ENCODE assay signal across 10 cellular contexts in genomic region chr19:14784730-14785101, GRCh38. TPM values are rescaled to one million over a fixed set of nuclear protein-coding genes. Genes with fewer than 3 reads are reported as not detected.
DNase-seq lines count a peak whose midpoint lies in the region; ATAC-seq and TF ChIP-seq lines count a peak whose summit lies in the region.
"Not testable (repeated sequence)": the region's sequence is repeated elsewhere in the genome, so short reads cannot be mapped to it uniquely, and the experiment has no call there.
"Had no signal": no experiment of that assay in that cellular context is flagged by ENCODE, and none has a peak within 500 bp of the region (broad histone marks: within the 10 kb centered on the region; RNA-seq: fewer than 3 reads in every experiment).

No MANE protein-coding gene starts in this region.

- intact Hi-C loops in adrenal gland (cut with DNase I) = loop anchor here in 1 of 2 donors (5.0 kb wide), 1 partner anchor 103 kb away; the partner anchor contains the start of gene OR7A17

- not testable (repeated sequence) for H4K20me1 ChIP-seq in BLaER1

- H3K9ac ChIP-seq in BLaER1 = peak overlapping the region; percentile 38; the same call in 1 of the 2 replicates

- H3K4me1 Mint-ChIP-seq in T-helper 17 cell = peaks cover 15% of the 10 kb centered on the region

- peak overlapping the region; percentile 55 for H3K27ac ChIP-seq in BLaER1
- H3K27ac ChIP-seq in adrenal gland = peak overlapping the region in 4 of 5 donors; percentile 11 to 70 (median 30)

- H3K27me3 ChIP-seq in BLaER1, adrenal gland: not testable (repeated sequence)

- peak; percentile 67 for DNase-seq in KG1 (lab: John Stamatoyannopoulos, UW)
- DNase-seq in T-helper 17 cell = not testable (repeated sequence)
- DNase-seq in adrenal gland = peak; percentile 41 to 83 (median 75)
- DNase-seq in globus pallidus (ENCODE audit: low spot score) = peak; percentile 47
- peak; percentile 47 for DNase-seq in midbrain (lab: John Stamatoyannopoulos, UW)
- peak; percentile 26 to 47 for DNase-seq in stimulated activated CD8-positive, alpha-beta memory T cell treated with anti-CD3 and anti-CD28 coated beads, Interleukin-2, amount 100 ng/mL, for 48 hours (ENCODE audit: low read depth in 2 of 2)

- H3K4me2 ChIP-seq in BLaER1 = peak overlapping the region; percentile 77

- WGBS in adrenal gland, 4 donors = 36 to 47% (median 39%) methylated on average over 9 of the region's 10 CpGs

- peaks cover 45% of the 10 kb centered on the region for H3K4me1 ChIP-seq in BLaER1
- H3K4me1 ChIP-seq in adrenal gland (replicated peaks in 1 of 2) = not testable (repeated sequence)

- H3K4me3 ChIP-seq in BLaER1, adrenal gland: not testable (repeated sequence)

- not testable (repeated sequence) for TF ChIP-seq CTCF in adrenal gland (IDR thresholded peaks at IDR 0.05)

- not testable (repeated sequence) for TF ChIP-seq POLR2A in adrenal gland (IDR thresholded peaks at IDR 0.05)

- not testable (repeated sequence) for H3K27ac Mint-ChIP-seq in T-helper 17 cell

- ATAC-seq in GM21423 (IDR thresholded peaks at IDR 0.05; ENCODE audit: unreplicated experiment) (peak; percentile 60), T-helper 17 cell (peak; percentile 59)

- not testable (repeated sequence) for H3K36me3 Mint-ChIP-seq in T-helper 17 cell (ENCODE audit: low read depth)

- peaks cover 32% of the 10 kb centered on the region for H3K27me3 Mint-ChIP-seq in T-helper 17 cell

- H3K4me3 Mint-ChIP-seq in T-helper 17 cell = not testable (repeated sequence)

- H3K9me3 ChIP-seq in BLaER1; T-helper 17 cell (ENCODE audit: control insufficient read depth, low read length, poor library complexity, severe bottlenecking); adrenal gland (replicated peaks in 1 of 3): not testable (repeated sequence)

- not testable (repeated sequence) for H3K36me3 ChIP-seq in BLaER1; adrenal gland (replicated peaks in 1 of 2)

RNA-seq across cellular contexts. Expression of gene ADGRE2, which starts 6.4 kb away (rescaled TPM):
- total RNA-seq in T-helper 17 cell = 10 to 100 TPM in 1 of 2 donors, 1 to 10 TPM in 1; 5.3 to 20.6 TPM
- 10 to 100 TPM in 4 of 8 donors, 1 to 10 TPM in 4; 1.8 to 47.9 (median 9.4) TPM for total RNA-seq in adrenal gland
- 1 to 10 TPM; 1.7 to 6.4 (median 2.8) TPM for polyA plus RNA-seq in adrenal gland

RNA-seq across cellular contexts. Expression of gene OR7A5, which starts 50.3 kb away (rescaled TPM):
- total RNA-seq in T-helper 17 cell (not detected), adrenal gland (under 1 TPM in 3 of 8 donors, not detected in 5; 0.19 to 0.41 (median 0.27) TPM)
- under 1 TPM; 0.03 to 0.16 (median 0.11) TPM for polyA plus RNA-seq in adrenal gland
- total RNA-seq: frontal cortex, temporal lobe had no signal

RNA-seq across cellular contexts. Expression of gene OR7C1, which starts 50.3 kb away (rescaled TPM):
- total RNA-seq in T-helper 17 cell (not detected), adrenal gland (1 to 10 TPM in 4 of 8 donors, under 1 TPM in 4; 0.74 to 2.1 (median 1.2) TPM)
- 1 to 10 TPM in 2 of 3 donors, under 1 TPM in 1; 0.34 to 1.3 (median 1.3) TPM for polyA plus RNA-seq in adrenal gland
- total RNA-seq: frontal cortex, temporal lobe had no signal
